8 cellular contexts compared by ENCODE assay signal in the genomic region with DNA sequence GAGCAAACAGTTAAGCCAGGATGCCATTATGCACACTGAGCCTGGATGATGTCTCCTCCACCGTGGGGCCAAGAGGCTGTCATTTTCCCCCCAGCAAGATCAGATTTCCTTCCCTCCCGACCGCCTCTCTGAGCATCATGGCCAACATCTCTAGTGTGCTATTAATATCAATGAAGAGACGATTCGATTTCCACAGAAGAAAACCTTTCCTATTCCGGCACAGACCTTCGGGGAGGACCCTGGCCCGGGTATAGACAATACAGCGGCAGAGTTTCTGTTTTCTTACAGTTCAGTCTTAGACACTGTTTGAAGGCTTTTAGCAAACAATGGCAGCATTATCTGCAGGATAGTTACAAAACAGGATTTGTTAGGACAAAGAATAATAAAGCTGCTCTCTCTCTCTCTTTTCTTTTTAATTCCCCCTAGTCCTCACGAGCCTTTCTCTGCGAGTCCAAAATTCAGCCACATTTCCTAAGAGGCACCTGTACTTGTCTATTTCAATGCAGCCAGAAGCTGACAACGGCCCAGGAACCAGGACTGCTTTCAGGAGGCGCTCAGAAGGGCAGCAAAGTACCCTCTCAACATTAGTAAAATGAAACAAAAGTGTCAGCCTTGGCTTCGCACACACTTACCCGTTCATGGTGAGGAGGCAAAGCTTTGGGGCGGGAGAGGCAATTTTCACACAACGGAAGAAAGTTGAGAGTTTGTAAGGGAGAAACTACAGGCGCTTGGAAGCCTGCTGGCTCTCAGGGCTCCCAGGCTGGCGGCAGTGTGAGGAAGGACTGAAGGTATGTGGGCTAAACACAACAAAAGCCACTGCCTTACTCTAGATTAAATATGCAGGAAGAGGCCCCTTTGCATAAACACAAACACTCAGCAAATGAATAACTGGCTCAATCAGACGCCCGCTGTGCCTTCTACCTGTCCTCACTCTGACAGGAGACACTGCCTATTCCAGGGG.
DNase-seq lines count a peak whose midpoint lies in the region; ATAC-seq and TF ChIP-seq lines count a peak whose summit lies in the region.

No MANE protein-coding gene starts in this region.

- H3K36me3 ChIP-seq in ACC112 (ENCODE audit: insufficient read depth, low read length) (no peaks in the 10 kb centered on the region), MM.1S (replicated peaks; ENCODE audit: insufficient read depth, low read length) (no peaks in the 10 kb centered on the region)

- H3K27ac Mint-ChIP-seq in activated naive CD8-positive, alpha-beta T cell treated with anti-CD3 and anti-CD28 coated beads, Interleukin-2, amount 10 ng/mL, durations not matched to agents 7 days and 5 days = peak overlapping the region; percentile 97

- H3K4me1 Mint-ChIP-seq in activated naive CD8-positive, alpha-beta T cell treated with anti-CD3 and anti-CD28 coated beads, Interleukin-2, amount 10 ng/mL, durations not matched to agents 7 days and 5 days = peaks cover 66% of the 10 kb centered on the region

- no peak for TF ChIP-seq CTCF in MM.1S (IDR thresholded peaks at IDR 0.05; ENCODE audit: low read length)

- peak; percentile 16 for ATAC-seq in activated naive CD8-positive, alpha-beta T cell treated with anti-CD3 and anti-CD28 coated beads, Interleukin-2, amount 10 ng/mL, durations not matched to agents 7 days and 5 days (ENCODE audit: low read depth)
- ATAC-seq in GM19328 (IDR thresholded peaks at IDR 0.05; ENCODE audit: unreplicated experiment) = no peak
- ATAC-seq in HG03025 (IDR thresholded peaks at IDR 0.05; ENCODE audit: low FRiP score, unreplicated experiment) = no peak

- peak overlapping the region; percentile 90 for H3K4me3 Mint-ChIP-seq in activated naive CD8-positive, alpha-beta T cell treated with anti-CD3 and anti-CD28 coated beads, Interleukin-2, amount 10 ng/mL, durations not matched to agents 7 days and 5 days

- peak overlapping the region; percentile 44; the same call in 1 of the 2 replicates for H3K4me2 ChIP-seq in MM.1S (ENCODE audit: low read depth, low read length)

- H3K27me3 Mint-ChIP-seq in activated naive CD8-positive, alpha-beta T cell treated with anti-CD3 and anti-CD28 coated beads, Interleukin-2, amount 10 ng/mL, durations not matched to agents 7 days and 5 days = no peaks in the 10 kb centered on the region

- no peaks in the 10 kb centered on the region for H3K9me2 ChIP-seq in MM.1S (replicated peaks; ENCODE audit: insufficient read depth, low read length)

- POLR2A ChIA-PET in activated naive CD8-positive, alpha-beta T cell treated with anti-CD3 and anti-CD28 coated beads, Interleukin-2, amount 10 ng/mL, durations not matched to agents 7 days and 5 days (lab: Charles Lee) = interaction anchor here (0.5 to 1.8 kb wide), 10 partner anchors 67 to 357 kb away, joined by 3 to 7 read pairs (median 4); a partner anchor contains a TSS

- H3K4me1 ChIP-seq in ACC112 (ENCODE audit: control insufficient read depth, insufficient read depth, low read length, unreplicated experiment) = peaks cover 10% of the 10 kb centered on the region
- peaks cover 10% of the 10 kb centered on the region for H3K4me1 ChIP-seq in MM.1S (ENCODE audit: low read length)

- no peaks in the 10 kb centered on the region for H3K79me2 ChIP-seq in ACC112 (ENCODE audit: control insufficient read depth, insufficient read depth, low read length, unreplicated experiment)
- H3K79me2 ChIP-seq in MM.1S (ENCODE audit: low read length) = no peaks in the 10 kb centered on the region

- no peaks in the 10 kb centered on the region for H4K20me1 ChIP-seq in MM.1S (ENCODE audit: insufficient read depth, low read length)

- H3K4me3 ChIP-seq in ACC112 (ENCODE audit: low read depth, low read length) (peak overlapping the region; percentile 56), MM.1S (ENCODE audit: low read length) (peak overlapping the region; percentile 40)

- H3K27me3 ChIP-seq in ACC112 (ENCODE audit: insufficient read depth, low read length) (no peaks in the 10 kb centered on the region), MM.1S (replicated peaks; ENCODE audit: insufficient read depth, low read length) (no peaks in the 10 kb centered on the region)

- DNase-seq in MM.1S (peak; percentile 21), hippocampal formation (lab: John Stamatoyannopoulos, UW) (peak; percentile 41 to 71), pons (ENCODE audit: low spot score) (peak; percentile 91), A172 (ENCODE audit: low spot score) (no peak)
- DNase-seq in activated naive CD8-positive, alpha-beta T cell treated with anti-CD3 and anti-CD28 coated beads, Interleukin-2, amount 10 ng/mL, durations not matched to agents 7 days and 5 days = peak; percentile 53

- peak overlapping the region; percentile 51; the same call in 1 of the 2 replicates for H3K9ac ChIP-seq in MM.1S (ENCODE audit: low read length)

- H3K9me3 Mint-ChIP-seq in activated naive CD8-positive, alpha-beta T cell treated with anti-CD3 and anti-CD28 coated beads, Interleukin-2, amount 10 ng/mL, durations not matched to agents 7 days and 5 days = no peaks in the 10 kb centered on the region

- peaks cover 4% of the 10 kb centered on the region for H3K36me3 Mint-ChIP-seq in activated naive CD8-positive, alpha-beta T cell treated with anti-CD3 and anti-CD28 coated beads, Interleukin-2, amount 10 ng/mL, durations not matched to agents 7 days and 5 days

- no peaks in the 10 kb centered on the region for H3K9me3 ChIP-seq in MM.1S (replicated peaks; ENCODE audit: insufficient read depth, low read length)

- H3F3A ChIP-seq in MM.1S (ENCODE audit: insufficient read depth, low read length) = no peaks in the 10 kb centered on the region

- no peak overlapping the region for H3K27ac ChIP-seq in ACC112 (ENCODE audit: low read depth, low read length)
- peak overlapping the region; percentile 49 for H3K27ac ChIP-seq in MM.1S (ENCODE audit: low read length)

- peak overlapping the region; percentile 71 for H2AFZ ChIP-seq in ACC112 (ENCODE audit: low read length, unreplicated experiment)
- peak overlapping the region; percentile 39; the same call in 1 of the 2 replicates for H2AFZ ChIP-seq in MM.1S (ENCODE audit: low read length)
